ENCODE assay signal across 9 cellular contexts in the genomic region with DNA sequence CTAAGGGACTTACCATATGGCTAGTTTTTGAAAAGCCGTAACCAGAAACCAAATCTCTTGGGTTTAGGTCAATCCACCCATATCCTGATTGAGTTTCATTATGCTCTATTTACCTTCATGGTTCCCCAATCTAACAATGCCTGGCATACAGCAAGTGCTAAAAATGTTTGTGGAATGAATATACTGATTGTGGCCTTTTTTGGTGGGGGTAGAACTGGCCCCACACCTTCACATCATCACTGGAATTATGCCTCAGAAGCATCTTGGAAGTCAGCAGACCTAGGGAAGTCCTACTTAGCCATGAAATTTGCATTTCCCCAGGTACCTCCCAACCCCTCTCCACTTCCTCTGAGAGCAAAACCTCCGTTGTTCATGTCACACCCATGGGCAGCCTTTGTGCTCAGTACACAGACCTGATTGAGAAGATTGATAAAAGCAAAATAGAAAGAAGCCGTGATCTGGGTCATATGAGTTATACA. TPM values are rescaled to one million over a fixed set of nuclear protein-coding genes. Genes with fewer than 3 reads are reported as not detected.
A peak's percentile ranks its signal among the peaks of the same experiment; 100 is the strongest.
DNase-seq lines count a peak whose midpoint lies in the region; ATAC-seq, FAIRE-seq and TF ChIP-seq lines count a peak whose summit lies in the region.
"Had no signal": no experiment of that assay in that cellular context is flagged by ENCODE, and none has a peak within 500 bp of the region (broad histone marks: within the 10 kb centered on the region; RNA-seq: fewer than 3 reads in every experiment).

No MANE protein-coding gene starts in this region.

- no peaks in the 10 kb centered on the region for H3K4me1 ChIP-seq in colonic mucosa

- ATAC-seq in GM19455 (IDR thresholded peaks at IDR 0.05; ENCODE audit: unreplicated experiment) (peak; percentile 65), HG03378 (IDR thresholded peaks at IDR 0.05; ENCODE audit: unreplicated experiment) (peak; percentile 61)

- no peak for TF ChIP-seq CTCF in colonic mucosa (IDR thresholded peaks at IDR 0.05)

- H3K36me3 ChIP-seq in colonic mucosa, result no peaks in the 10 kb centered on the region

- H3K9ac ChIP-seq in colonic mucosa (ENCODE audit: low read depth in 2 of 2, low read length in 2 of 2), result no peak overlapping the region

- TF ChIP-seq POLR2A in GM12891 (IDR thresholded peaks at IDR 0.05; ENCODE audit: low read depth, low read length), result no peak

- DNase-seq in GM12891 (ENCODE audit: insufficient read length, low spot score) (peak; percentile 31), colonic mucosa (no peak), RKO (ENCODE audit: low spot score) (no peak), NCI-H2081 (lab: John Stamatoyannopoulos, UW) (no peak), iPS-NIHi7 (ENCODE audit: extremely low spot score) (no peak), mesenteric fat pad (ENCODE audit: low spot score) (no peak)

- intact Hi-C loops in colonic mucosa (cut with DNase I), result loop anchor here (5.0 kb wide), 1 partner anchor 52 kb away; no protein-coding TSS in a partner anchor

- no peaks in the 10 kb centered on the region for H3K27me3 ChIP-seq in colonic mucosa

- peak overlapping the region; percentile 11 for H3K27ac ChIP-seq in colonic mucosa

- FAIRE-seq in GM12891 (lab: Jason Lieb, UNC), result peak; percentile 97

- no peaks in the 10 kb centered on the region for H3K9me3 ChIP-seq in colonic mucosa

- H3K4me3 ChIP-seq in colonic mucosa, result no peak overlapping the region

TF ChIP-seq in GM12891, 5 proteins besides CTCF, POLR2A, EP300 and RAD21:
- TF ChIP-seq PAX5 (IDR thresholded peaks at IDR 0.05; ENCODE audit: insufficient read depth, low read length, severe bottlenecking) (no peak), POLR2AphosphoS5 (IDR thresholded peaks at IDR 0.05; ENCODE audit: low read depth, low read length) (no peak), TAF1 (IDR thresholded peaks at IDR 0.05; ENCODE audit: low read depth, low read length) (no peak), SPI1 (IDR thresholded peaks at IDR 0.05; ENCODE audit: low read depth, low read length) (peak; percentile 82), POU2F2 (IDR thresholded peaks at IDR 0.05; ENCODE audit: low read depth, low read length) (peak; percentile 95)
TF ChIP-seq in GM12891: peak in this region for 2.

RNA-seq across cellular contexts. Expression of gene SLAMF1, which starts 17.8 kb away (rescaled TPM):
- polyA plus RNA-seq in GM12891 (2012; ENCODE audit: low read depth, missing spikeins), result 102 TPM
- 1 to 10 TPM in 1 of 2 donors, under 1 TPM in 1; 0.69 to 1.2 TPM for total RNA-seq in colonic mucosa
- total RNA-seq in mesenteric fat pad, result 0.84 TPM
- total RNA-seq: fibroblast of lung had no signal
- polyA plus RNA-seq: fibroblast of lung had no signal

RNA-seq across cellular contexts. Expression of gene CD48, which starts 47.0 kb away (rescaled TPM):
- 614 TPM for polyA plus RNA-seq in GM12891 (2012; ENCODE audit: low read depth, missing spikeins)
- total RNA-seq in colonic mucosa, result 1 to 10 TPM; 4.9 to 9.2 TPM
- total RNA-seq in mesenteric fat pad, result 5.3 TPM
- total RNA-seq: fibroblast of lung had no signal
- polyA plus RNA-seq: fibroblast of lung had no signal
